Comparison of ENCODE assay signal across 8 cellular contexts in genomic region chr13:51801631-51802099, GRCh38. TPM values are rescaled to one million over a fixed set of nuclear protein-coding genes. Genes with fewer than 3 reads are reported as not detected.
DNase-seq lines count a peak whose midpoint lies in the region; ATAC-seq and TF ChIP-seq lines count a peak whose summit lies in the region.

No MANE protein-coding gene starts in this region.

- no peak overlapping the region for H3K4me3 ChIP-seq in ectodermal cell (ENCODE audit: insufficient read depth, low read depth, low read length)
- H3K4me3 ChIP-seq in muscle layer of duodenum (ENCODE audit: low read depth in 1 of 2, low read length in 2 of 2), result peak overlapping the region in 1 of 2 donors; percentile 7

- H3K9me3 ChIP-seq in ectodermal cell (ENCODE audit: control insufficient read depth, low read length) (no peaks in the 10 kb centered on the region), muscle layer of duodenum (ENCODE audit: control insufficient read depth in 1 of 2, low read length in 2 of 2) (no peaks in the 10 kb centered on the region)

- TF ChIP-seq CTCF in GM10266 (IDR thresholded peaks at IDR 0.05; ENCODE audit: control insufficient read depth, insufficient read depth, low read depth, missing control alignments), result no peak

- H3K36me3 ChIP-seq in ectodermal cell (ENCODE audit: control insufficient read depth, insufficient read depth, low read length) (no peaks in the 10 kb centered on the region), muscle layer of duodenum (ENCODE audit: control insufficient read depth in 1 of 2, insufficient read depth in 2 of 2, low read length in 2 of 2) (peaks cover 0 to under 1% of the 10 kb centered on the region in 2 donors)

- H3K27me3 ChIP-seq in ectodermal cell (ENCODE audit: control insufficient read depth, insufficient read depth, low read length, poor library complexity, severe bottlenecking) (no peaks in the 10 kb centered on the region), muscle layer of duodenum (ENCODE audit: low read depth, low read length) (no peaks in the 10 kb centered on the region)

- H3K4me1 ChIP-seq in ectodermal cell (ENCODE audit: control insufficient read depth, insufficient read depth, low read length) (peaks cover 25% of the 10 kb centered on the region), muscle layer of duodenum (ENCODE audit: control insufficient read depth in 1 of 2, insufficient read depth in 2 of 2, low read length in 2 of 2) (peaks cover 11 to 21% of the 10 kb centered on the region in 2 donors)

- WGBS in ectodermal cell, 2 experiments, result 34 to 35% methylated on average over 7 of the region's 7 CpGs

- DNase-seq in CD1c-positive myeloid dendritic cell (ENCODE audit: extremely low spot score) (peak; percentile 48), NCI-H2196 (lab: John Stamatoyannopoulos, UW; ENCODE audit: unreplicated experiment) (peak; percentile 62), GM10266 (ENCODE audit: extremely low spot score) (no peak)

- H3K27ac ChIP-seq in ectodermal cell (ENCODE audit: insufficient read depth, low read depth, low read length, poor library complexity, severe bottlenecking) (peak overlapping the region; percentile 66), muscle layer of duodenum (ENCODE audit: low read length) (peak overlapping the region; percentile 62)

- ATAC-seq in HG03378 (IDR thresholded peaks at IDR 0.05; ENCODE audit: unreplicated experiment), result no peak
- no peak for ATAC-seq in GM18907 (IDR thresholded peaks at IDR 0.05; ENCODE audit: unreplicated experiment)
- ATAC-seq in GM21529 (IDR thresholded peaks at IDR 0.05; ENCODE audit: unreplicated experiment), result no peak

RNA-seq across cellular contexts. Expression of gene DHRS12, which starts 2.3 kb away (rescaled TPM):
- 18.8 TPM for polyA plus RNA-seq in ectodermal cell (2013, experiment 1 of 4)
- polyA plus RNA-seq in ectodermal cell (2013, experiment 2 of 4), result 23.0 TPM
- polyA plus RNA-seq in ectodermal cell (2013, experiment 3 of 4), result 18.3 TPM
- polyA plus RNA-seq in ectodermal cell (2013, experiment 4 of 4), result 23.8 TPM

RNA-seq across cellular contexts. Expression of gene TMEM272, which starts 43.3 kb away (rescaled TPM):
- polyA plus RNA-seq in ectodermal cell (2013, experiment 1 of 4), result 0.13 TPM
- polyA plus RNA-seq in ectodermal cell (2013, experiment 2 of 4), result not detected
- not detected for polyA plus RNA-seq in ectodermal cell (2013, experiment 3 of 4)
- polyA plus RNA-seq in ectodermal cell (2013, experiment 4 of 4), result 0.12 TPM
